ENCODE assay signal across 18 cellular contexts in genomic region chr4:76279462-76279861, GRCh38. TPM values are rescaled to one million over a fixed set of nuclear protein-coding genes. Genes with fewer than 3 reads are reported as not detected.
DNase-seq lines count a peak whose midpoint lies in the region; TF ChIP-seq lines count a peak whose summit lies in the region.
"Had no signal": no experiment of that assay in that cellular context is flagged by ENCODE, and none has a peak within 500 bp of the region (broad histone marks: within the 10 kb centered on the region; RNA-seq: fewer than 3 reads in every experiment).

No MANE protein-coding gene starts in this region.

- H3K4me1 Mint-ChIP-seq in activated CD4-positive, alpha-beta T cell treated with anti-CD3 and anti-CD28 coated beads, Interleukin-2, amount 10 ng/mL, durations not matched to agents 24 days and 14 days, result no peaks in the 10 kb centered on the region

- peaks cover 19% of the 10 kb centered on the region for H3K27me3 Mint-ChIP-seq in activated CD4-positive, alpha-beta T cell treated with anti-CD3 and anti-CD28 coated beads, Interleukin-2, amount 10 ng/mL, durations not matched to agents 24 days and 14 days

- H3K4me3 Mint-ChIP-seq in activated CD4-positive, alpha-beta T cell treated with anti-CD3 and anti-CD28 coated beads, Interleukin-2, amount 10 ng/mL, durations not matched to agents 24 days and 14 days, result no peak overlapping the region
- H3K4me3 Mint-ChIP-seq: central memory CD8-positive, alpha-beta T cell; natural killer cell; stimulated activated naive CD8-positive, alpha-beta T cell treated with anti-CD3 and anti-CD28 coated beads, Interleukin-15, Interleukin-2, amounts not matched to agents 100 ng/mL and 50 ng/mL, for 24 hours had no signal

- H3K9me3 Mint-ChIP-seq in activated CD4-positive, alpha-beta T cell treated with anti-CD3 and anti-CD28 coated beads, Interleukin-2, amount 10 ng/mL, durations not matched to agents 24 days and 14 days, result no peaks in the 10 kb centered on the region
- H3K9me3 Mint-ChIP-seq: central memory CD8-positive, alpha-beta T cell; natural killer cell; stimulated activated naive CD8-positive, alpha-beta T cell treated with anti-CD3 and anti-CD28 coated beads, Interleukin-15, Interleukin-2, amounts not matched to agents 100 ng/mL and 50 ng/mL, for 24 hours had no signal

- no peaks in the 10 kb centered on the region for H3K36me3 Mint-ChIP-seq in activated CD4-positive, alpha-beta T cell treated with anti-CD3 and anti-CD28 coated beads, Interleukin-2, amount 10 ng/mL, durations not matched to agents 24 days and 14 days (ENCODE audit: low read depth)
- H3K36me3 Mint-ChIP-seq: natural killer cell had no signal

- H3K4me3 ChIP-seq in epithelial cell of proximal tubule (ENCODE audit: low read depth, low read length), result no peak overlapping the region
- H3K4me3 ChIP-seq: skin epidermis, upper lobe of left lung had no signal

- peak; percentile 13 for TF ChIP-seq CTCF in epithelial cell of proximal tubule (conservative IDR thresholded peaks at IDR 0.05; ENCODE audit: low read depth, low read length)

- intact Hi-C loops in activated CD4-positive, alpha-beta T cell treated with anti-CD3 and anti-CD28 coated beads, Interleukin-2, amount 10 ng/mL, durations not matched to agents 24 days and 14 days (cut with micrococcal nuclease), result loop anchor here (1.0 kb wide), 1 partner anchor 99 kb away; no protein-coding TSS in a partner anchor

- no peak for TF ChIP-seq POLR2A in erythroblast (IDR thresholded peaks at IDR 0.05; ENCODE audit: low read length)

- peak; percentile 70 for DNase-seq in activated CD4-positive, alpha-beta T cell treated with anti-CD3 and anti-CD28 coated beads, Interleukin-2, amount 10 ng/mL, durations not matched to agents 24 days and 14 days
- no peak for DNase-seq in activated CD4-positive, alpha-beta T cell treated with anti-CD3 and anti-CD28 coated beads, Interleukin-2, amount 50 U/mL, for 1 hour
- DNase-seq in ELR (ENCODE audit: low read depth) (peak; percentile 16), OCI-M1 (lab: John Stamatoyannopoulos, UW) (peak; percentile 14), epithelial cell of proximal tubule (ENCODE audit: low read depth) (no peak), germinal center (ENCODE audit: low spot score) (no peak), HuH-7.5 (ENCODE audit: low spot score) (no peak), erythroblast (lab: John Stamatoyannopoulos, UW) (no peak)
- DNase-seq: ACHN, amniotic stem cell, DMS53, natural killer cell, NCI-H2081, posterior cingulate gyrus, upper lobe of left lung had no signal

- no peak overlapping the region for H3K27ac Mint-ChIP-seq in activated CD4-positive, alpha-beta T cell treated with anti-CD3 and anti-CD28 coated beads, Interleukin-2, amount 10 ng/mL, durations not matched to agents 24 days and 14 days
- H3K27ac Mint-ChIP-seq: natural killer cell; stimulated activated naive CD8-positive, alpha-beta T cell treated with anti-CD3 and anti-CD28 coated beads, Interleukin-15, Interleukin-2, amounts not matched to agents 100 ng/mL and 50 ng/mL, for 24 hours had no signal

RNA-seq across cellular contexts. Expression of gene STBD1, which starts 27.1 kb away (rescaled TPM):
- total RNA-seq in activated CD4-positive, alpha-beta T cell treated with anti-CD3 and anti-CD28 coated beads, Interleukin-2, amount 10 ng/mL, durations not matched to agents 24 days and 14 days, result 0.14 and 0.35 TPM in 2 replicates
- total RNA-seq in epithelial cell of proximal tubule, result 4.5 and 7.8 TPM in 2 replicates

RNA-seq across cellular contexts. Expression of gene FAM47E, which starts 27.9 kb away (rescaled TPM):
- not detected in 2 replicates for total RNA-seq in activated CD4-positive, alpha-beta T cell treated with anti-CD3 and anti-CD28 coated beads, Interleukin-2, amount 10 ng/mL, durations not matched to agents 24 days and 14 days
- total RNA-seq in epithelial cell of proximal tubule, result 0.07 and 3.5 TPM in 2 replicates

Comparison
In these comparisons a context has a peak if more than half of its experiments do, and no peak if none do; other contexts are left out.
1. DNase-seq: peak in activated CD4-positive, alpha-beta T cell treated with anti-CD3 and anti-CD28 coated beads, Interleukin-2, amount 10 ng/mL, durations not matched to agents 24 days and 14 days (single experiment), ELR (single experiment) and OCI-M1 (single experiment); none in activated CD4-positive, alpha-beta T cell treated with anti-CD3 and anti-CD28 coated beads, Interleukin-2, amount 50 U/mL, for 1 hour (single experiment), epithelial cell of proximal tubule (single experiment), germinal center (single experiment), HuH-7.5 (single experiment) and erythroblast (0 of 2).